19 cellular contexts compared by ENCODE assay signal in the genomic region with DNA sequence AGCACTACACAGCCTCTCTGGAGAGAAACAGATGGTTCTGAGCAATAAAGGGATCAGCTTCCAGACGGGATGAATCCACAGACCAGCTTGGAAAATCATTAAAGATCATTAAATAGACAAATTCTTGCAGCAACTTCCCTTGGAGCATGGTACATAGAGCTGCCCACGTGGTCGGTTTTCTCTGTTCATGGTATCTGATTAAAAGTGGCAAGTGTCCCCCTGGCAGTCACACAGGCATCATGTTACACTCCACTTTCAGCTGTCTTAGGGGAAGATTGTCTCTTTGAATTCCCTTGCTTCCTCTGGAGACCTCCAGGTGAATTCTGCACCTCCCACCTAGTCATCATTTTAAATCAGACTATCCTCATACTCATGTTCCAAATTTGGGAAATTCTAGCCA.
A peak's percentile ranks its signal among the peaks of the same experiment; 100 is the strongest.
DNase-seq lines count a peak whose midpoint lies in the region; ATAC-seq, FAIRE-seq and TF ChIP-seq lines count a peak whose summit lies in the region.
"Had no signal": no experiment of that assay in that cellular context is flagged by ENCODE, and none has a peak within 500 bp of the region (broad histone marks: within the 10 kb centered on the region; RNA-seq: fewer than 3 reads in every experiment).

No MANE protein-coding gene starts in this region.

- H3K4me3 ChIP-seq in HepG2 (replicated peaks in 1 of 3; ENCODE audit: insufficient read depth in 1 of 3, low read depth in 2 of 3, low read length in 3 of 3) = no peak overlapping the region
- H3K4me3 ChIP-seq in right lobe of liver = no peak overlapping the region
- H3K4me3 ChIP-seq in psoas muscle = no peak overlapping the region
- H3K4me3 ChIP-seq: A549; BLaER1 treated with 17β-estradiol and CSF1 and Interleukin-3, amounts not matched to agents 10 nM and 100 nM; Peyer's patch had no signal

- no peaks in the 10 kb centered on the region for H3K79me2 ChIP-seq in HepG2 (ENCODE audit: insufficient read depth, low read length)

- CTCF ChIA-PET in HepG2 (lab: Yijun Ruan, JAX; ENCODE audit: low intra/inter-chr PET ratio, low total read pairs) = no interaction called here

- TF ChIP-seq EP300 in HepG2 (IDR thresholded peaks at IDR 0.05; ENCODE audit: low read depth in 2 of 2, low read length in 2 of 2) = no peak
- no peak for TF ChIP-seq EP300 in HepG2 (CRISPR knock-in tag; IDR thresholded peaks at IDR 0.05; ENCODE audit: borderline replicate concordance)

- H3K9ac ChIP-seq in HepG2 (ENCODE audit: insufficient read depth, low read depth, low read length) = no peak overlapping the region
- H3K9ac ChIP-seq: BLaER1 treated with 17β-estradiol and CSF1 and Interleukin-3, amounts not matched to agents 10 nM and 100 nM had no signal

- in situ Hi-C loops in HepG2 (cut with HindIII; ENCODE audit: extremely low pct_ligation_motif_present, low pct_unique_long_range_greater_than_20kb) = no loop called here

- no peak overlapping the region for H2AFZ ChIP-seq in HepG2 (ENCODE audit: low read length)

- no peak overlapping the region for H3K27ac ChIP-seq in HepG2 (ENCODE audit: extremely low read length, insufficient read depth, low read length)
- H3K27ac ChIP-seq in right lobe of liver = no peak overlapping the region
- no peak overlapping the region for H3K27ac ChIP-seq in psoas muscle
- H3K27ac ChIP-seq: A549; BLaER1 treated with 17β-estradiol and CSF1 and Interleukin-3, amounts not matched to agents 10 nM and 100 nM; HL-60; Peyer's patch had no signal

- no peak for FAIRE-seq in HepG2 (lab: Jason Lieb, UNC)
- FAIRE-seq: A549 had no signal

- no peaks in the 10 kb centered on the region; a peak in 2 of 5 replicates for H3K27me3 ChIP-seq in HepG2 (ENCODE audit: control insufficient read depth in 1 of 2, insufficient read depth in 2 of 2, low read length in 2 of 2)
- H3K27me3 ChIP-seq in right lobe of liver = no peaks in the 10 kb centered on the region
- H3K27me3 ChIP-seq in psoas muscle (ENCODE audit: insufficient read depth in 3 of 3, low read length in 2 of 3) = no peaks in the 10 kb centered on the region
- H3K27me3 ChIP-seq: BLaER1 treated with 17β-estradiol and CSF1 and Interleukin-3, amounts not matched to agents 10 nM and 100 nM; Peyer's patch had no signal

- no peak overlapping the region for H3K4me2 ChIP-seq in HepG2 (ENCODE audit: low read depth, low read length)
- H3K4me2 ChIP-seq: A549 had no signal

- ATAC-seq in HepG2 = no peak
- no peak for ATAC-seq in right lobe of liver
- ATAC-seq in psoas muscle = no peak
- ATAC-seq in GM18861 (IDR thresholded peaks at IDR 0.05; ENCODE audit: unreplicated experiment) = no peak
- ATAC-seq: A549; CD8-positive, alpha-beta T cell; Right ventricle myocardium inferior had no signal

- DNase-seq in HepG2 (ENCODE audit: low spot score) = no peak
- DNase-seq in right lobe of liver = no peak
- peak; percentile 18 for DNase-seq in NCI-H82 treated with DMSO at 0.1 percent for 48 hours (lab: John Stamatoyannopoulos, UW; ENCODE audit: unreplicated experiment)
- DNase-seq in left kidney (ENCODE audit: low read depth, low spot score) = peak; percentile 60
- no peak for DNase-seq in activated gamma-delta T cell treated with Interleukin-2 at 50 U/mL for 16 hours
- no peak for DNase-seq in psoas muscle
- DNase-seq: CD8-positive, alpha-beta T cell; H9; Karpas-422; NCI-H146; NCI-H2227 treated with DMSO at 0.1 percent for 48 hours; NCI-H510A treated with DMSO at 0.1 percent for 48 hours; Peyer's patch; SW 1271 had no signal

- no peaks in the 10 kb centered on the region for H3K9me3 ChIP-seq in HepG2 (ENCODE audit: low read length)
- no peaks in the 10 kb centered on the region for H3K9me3 ChIP-seq in right lobe of liver
- H3K9me3 ChIP-seq in psoas muscle = no peaks in the 10 kb centered on the region
- H3K9me3 ChIP-seq: A549; BLaER1 treated with 17β-estradiol and CSF1 and Interleukin-3, amounts not matched to agents 10 nM and 100 nM; Peyer's patch had no signal

- POLR2A ChIA-PET in HepG2 (lab: Yijun Ruan, JAX) = no interaction called here

- no peaks in the 10 kb centered on the region for H4K20me1 ChIP-seq in HepG2 (ENCODE audit: insufficient read depth, low read length)

- BruUV-seq in HepG2 (replicated peaks; lab: Mats Ljungman, UMichigan) = no TSS peak

- no peaks in the 10 kb centered on the region for H3K36me3 ChIP-seq in HepG2 (replicated peaks in 1 of 2; ENCODE audit: control insufficient read depth in 1 of 2, insufficient read depth in 2 of 2, low read length in 2 of 2)
- H3K36me3 ChIP-seq in right lobe of liver = no peaks in the 10 kb centered on the region
- H3K36me3 ChIP-seq in psoas muscle (ENCODE audit: insufficient read depth in 1 of 2, low read depth in 1 of 2) = no peaks in the 10 kb centered on the region
- H3K36me3 ChIP-seq: Peyer's patch had no signal

- intact Hi-C loops in HepG2 (cut with micrococcal nuclease; ENCODE audit: unreplicated experiment) (no loop called here), right lobe of liver (cut with DNase I) (no loop called here), psoas muscle (cut with DNase I) (loop anchor here (2.0 to 10.0 kb wide), 2 partner anchors 21 to 61 kb away; no protein-coding TSS in a partner anchor)

- no peak for TF ChIP-seq POLR2A in HepG2 (IDR thresholded peaks at IDR 0.05; ENCODE audit: insufficient read depth in 1 of 2, low read depth in 2 of 2, low read length in 2 of 2)
- TF ChIP-seq POLR2A in right lobe of liver (IDR thresholded peaks at IDR 0.05) = no peak

- TF ChIP-seq RAD21 in HepG2 (CRISPR knock-in tag; IDR thresholded peaks at IDR 0.05) = no peak

- TF ChIP-seq CTCF in HepG2 (CRISPR knock-in tag; IDR thresholded peaks at IDR 0.05) (no peak), right lobe of liver (IDR thresholded peaks at IDR 0.05) (no peak), psoas muscle (IDR thresholded peaks at IDR 0.05) (no peak)

- no peaks in the 10 kb centered on the region for H3K4me1 ChIP-seq in HepG2 (ENCODE audit: insufficient read depth, low read length)
- H3K4me1 ChIP-seq in right lobe of liver = no peaks in the 10 kb centered on the region
- no peaks in the 10 kb centered on the region for H3K4me1 ChIP-seq in psoas muscle
- H3K4me1 ChIP-seq: A549, Peyer's patch had no signal

- WGBS in HepG2 (ENCODE audit: low lambda C conversion rate) = 0% methylated on average over 3 of the region's 3 CpGs
- 13% methylated on average over 3 of the region's 3 CpGs for WGBS in right lobe of liver (ENCODE audit: insufficient coverage, low coverage, low lambda C conversion rate, missing lambda C conversion rate)
- WGBS in psoas muscle, 3 donors = 5 to 11% (median 8%) methylated on average over 3 of the region's 3 CpGs

TF ChIP-seq in HepG2, 621 proteins besides CTCF, POLR2A, EP300 and RAD21:
- TF ChIP-seq NFRKB (IDR thresholded peaks at IDR 0.05) (no peak), FOXO4 (CRISPR knock-in tag; conservative IDR thresholded peaks at IDR 0.05) (no peak), ATF3 (CRISPR knock-in tag; IDR thresholded peaks at IDR 0.05) (no peak), HDAC2 (CRISPR knock-in tag; IDR thresholded peaks at IDR 0.05) (no peak), SRSF1 (optimal IDR thresholded peaks at IDR 0.05; ENCODE audit: low read depth, low read length) (no peak), HNRNPL (IDR thresholded peaks at IDR 0.05; ENCODE audit: low read depth, low read length) (no peak)
- TF ChIP-seq, protein P1, sequence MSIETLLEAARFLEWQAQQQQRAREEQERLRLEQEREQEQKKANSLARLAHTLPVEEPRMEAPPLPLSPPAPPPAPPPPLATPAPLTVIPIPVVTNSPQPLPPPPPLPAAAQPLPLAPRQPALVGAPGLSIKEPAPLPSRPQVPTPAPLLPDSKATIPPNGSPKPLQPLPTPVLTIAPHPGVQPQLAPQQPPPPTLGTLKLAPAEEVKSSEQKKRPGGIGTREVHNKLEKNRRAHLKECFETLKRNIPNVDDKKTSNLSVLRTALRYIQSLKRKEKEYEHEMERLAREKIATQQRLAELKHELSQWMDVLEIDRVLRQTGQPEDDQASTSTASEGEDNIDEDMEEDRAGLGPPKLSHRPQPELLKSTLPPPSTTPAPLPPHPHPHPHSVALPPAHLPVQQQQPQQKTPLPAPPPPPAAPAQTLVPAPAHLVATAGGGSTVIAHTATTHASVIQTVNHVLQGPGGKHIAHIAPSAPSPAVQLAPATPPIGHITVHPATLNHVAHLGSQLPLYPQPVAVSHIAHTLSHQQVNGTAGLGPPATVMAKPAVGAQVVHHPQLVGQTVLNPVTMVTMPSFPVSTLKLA (IDR thresholded peaks at IDR 0.05) = peak; percentile 93
TF ChIP-seq in HepG2: peak in this region for 1.

Comparison
In these comparisons a context has a peak if more than half of its experiments do, and no peak if none do; other contexts are left out.
1. DNase-seq: peak in NCI-H82 treated with DMSO at 0.1 percent for 48 hours (single experiment) and left kidney (single experiment); none in HepG2 (single experiment), right lobe of liver (0 of 3), activated gamma-delta T cell treated with Interleukin-2 at 50 U/mL for 16 hours (single experiment) and psoas muscle (0 of 2).
2. intact Hi-C loops: an anchor here in psoas muscle (2.0 to 10.0 kb wide); none called in HepG2 and right lobe of liver.